In the genomic region with DNA sequence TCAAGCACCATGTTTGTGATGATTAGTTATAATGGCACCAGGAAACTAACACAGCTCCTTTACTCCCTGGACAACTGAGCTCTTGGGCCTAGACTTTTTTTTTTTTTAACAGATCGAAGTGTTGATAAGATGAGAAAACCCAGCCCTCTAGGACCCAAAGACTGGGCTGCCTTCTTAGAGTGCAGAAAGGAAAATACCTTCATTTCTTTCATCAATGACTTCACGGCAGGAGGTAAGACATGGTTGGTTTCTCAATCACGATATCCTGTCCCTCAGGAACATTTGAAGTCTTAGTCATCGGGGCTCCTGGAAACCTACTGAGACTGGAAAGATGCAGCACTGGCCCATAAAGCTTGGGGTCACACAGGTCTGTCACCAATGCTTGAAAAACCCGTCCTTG, we compare ENCODE assay signal across 27 cellular contexts.
"Had no signal": no experiment of that assay in that cellular context is flagged by ENCODE, and none has a peak within 500 bp of the region (broad histone marks: within the 10 kb centered on the region; RNA-seq: fewer than 3 reads in every experiment).

No MANE protein-coding gene starts in this region.

- ATAC-seq: K562, PC-3 had no signal

- DNase-seq: Kasumi-1; MG63; NCI-H1092; NCI-H1105 treated with DMSO at 0.1 percent for 48 hours; NCI-H1417 treated with DMSO at 0.1 percent for 48 hours; NCI-H146; NCI-H1694 treated with DMSO at 0.1 percent for 48 hours; NCI-H2029; NCI-H2081 treated with DMSO at 0.1 percent for 48 hours; NCI-H2171; NCI-H226; NCI-H446; NCI-H510A; NCI-H524 treated with DMSO at 0.1 percent for 48 hours; NCI-H69; NCI-H774; NK-92 treated with Interleukin-12 subunit alpha and Interleukin-12 subunit beta, amount 100 ng/mL, for 24 hours; PC-3; Peyer's patch; Right ventricle myocardium superior; RPMI8226; SIG-M5 had no signal

- H3K4me3 ChIP-seq: K562, MG63, Peyer's patch, SJSA1, SK-N-MC had no signal

- H3K27ac Mint-ChIP-seq: IgD-negative memory B cell had no signal

- H3K4me2 ChIP-seq: KMS-11 had no signal

- H3K9ac ChIP-seq: KMS-11 had no signal

- H3K9me3 ChIP-seq: MG63, SJSA1 had no signal

- H3K27ac ChIP-seq: KMS-11, Peyer's patch, SJSA1, SK-N-MC had no signal

- H3K27me3 ChIP-seq: MG63, Peyer's patch, SJSA1 had no signal

- H3K4me3 Mint-ChIP-seq: IgD-negative memory B cell had no signal

- H3K4me1 ChIP-seq: Peyer's patch, SJSA1 had no signal

- H3K36me3 ChIP-seq: MG63, Peyer's patch, SJSA1 had no signal

- H3K4me1 Mint-ChIP-seq: IgD-negative memory B cell had no signal
